Comparison of ENCODE assay signal across 10 cellular contexts in genomic region chr19:30233375-30233774, GRCh38.
"Had no signal": no experiment of that assay in that cellular context is flagged by ENCODE, and none has a peak within 500 bp of the region (broad histone marks: within the 10 kb centered on the region; RNA-seq: fewer than 3 reads in every experiment).

No MANE protein-coding gene starts in this region.

- DNase-seq: GM23248, GOT3, H7, H9, HCEC 1CT, HFFc6 had no signal

- H3K27ac ChIP-seq: GM23248 had no signal

- ATAC-seq: GM23338, HCT116 had no signal

- H3K9me3 ChIP-seq: HAP-1 had no signal

- H3K9me3 Mint-ChIP-seq: GM23338, H9, HFFc6 had no signal

- H3K4me3 Mint-ChIP-seq: GM23338, H9, HFFc6 had no signal

- H3K9ac ChIP-seq: GM23248 had no signal

- FAIRE-seq: H54 had no signal

- H2AFZ ChIP-seq: GM23248, GM23338 had no signal

- H3K36me3 ChIP-seq: HAP-1 had no signal

- H3K4me2 ChIP-seq: GM23338 had no signal

- H3K4me3 ChIP-seq: GM23248, GM23338, HAP-1 had no signal

- H3K27ac Mint-ChIP-seq: GM23338, HFFc6 had no signal
